Comparison of ENCODE assay signal across 8 cellular contexts in genomic region chr17:49850772-49851386, GRCh38. TPM values are rescaled to one million over a fixed set of nuclear protein-coding genes. Genes with fewer than 3 reads are reported as not detected.
DNase-seq lines count a peak whose midpoint lies in the region; ATAC-seq, FAIRE-seq and TF ChIP-seq lines count a peak whose summit lies in the region.

No MANE protein-coding gene starts in this region.

- DNase-seq in GM19239 (ENCODE audit: insufficient read length, low spot score) (no peak), T-cell (peak in 4 of 34 experiments; percentile 7 to 20 (median 10)), fibroblast of villous mesenchyme (ENCODE audit: low read depth) (no peak), progenitor cell of endocrine pancreas (ENCODE audit: low spot score, unreplicated experiment) (no peak), D341Med (ENCODE audit: low spot score) (no peak), HuH-7 (ENCODE audit: low spot score) (no peak)

- H3K4me1 Mint-ChIP-seq in T-cell (peaks cover 13 to 22% (median 20%) of the 10 kb centered on the region in 3 donors), progenitor cell of endocrine pancreas (ENCODE audit: low read depth) (peaks cover 4% of the 10 kb centered on the region)

- H3K27ac Mint-ChIP-seq in T-cell (peak overlapping the region; percentile 88 to 95), progenitor cell of endocrine pancreas (no peak overlapping the region)

- H3K27me3 Mint-ChIP-seq in T-cell = no peaks in the 10 kb centered on the region
- H3K27me3 Mint-ChIP-seq in progenitor cell of endocrine pancreas = peaks cover 62% of the 10 kb centered on the region

- CTCF ChIA-PET in T-cell (lab: Charles Lee) = interaction anchor here in 1 of 2 donors (1.1 kb wide), 1 partner anchor 293 kb away, joined by 3 read pairs; no protein-coding TSS in a partner anchor

- H3K4me3 ChIP-seq in fibroblast of villous mesenchyme (ENCODE audit: low read depth, low read length) = peak overlapping the region; percentile 69

- H3K9me3 Mint-ChIP-seq in T-cell (no peaks in the 10 kb centered on the region), progenitor cell of endocrine pancreas (ENCODE audit: low read depth) (no peaks in the 10 kb centered on the region)

- peaks cover 4% of the 10 kb centered on the region for H3K36me3 Mint-ChIP-seq in T-cell
- no peaks in the 10 kb centered on the region for H3K36me3 Mint-ChIP-seq in progenitor cell of endocrine pancreas (ENCODE audit: insufficient read depth)

- peak; percentile 61 for FAIRE-seq in GM19239 (lab: Jason Lieb, UNC)

- POLR2A ChIA-PET in T-cell (lab: Charles Lee) = interaction anchor here in 1 of 2 donors (0.7 kb wide), 1 partner anchor 47 kb away, joined by 3 read pairs; no protein-coding TSS in a partner anchor

- H3K4me3 Mint-ChIP-seq in T-cell (peak overlapping the region; percentile 85 to 96 (median 90)), progenitor cell of endocrine pancreas (ENCODE audit: low read depth) (peak overlapping the region; percentile 67)

- ATAC-seq in T-cell (replicated peaks in 1 of 4) (peak; percentile 17 to 28 (median 21)), GM21619 (IDR thresholded peaks at IDR 0.05; ENCODE audit: unreplicated experiment) (no peak), GM21529 (IDR thresholded peaks at IDR 0.05; ENCODE audit: unreplicated experiment) (no peak)

- TF ChIP-seq CTCF in fibroblast of villous mesenchyme (IDR thresholded peaks at IDR 0.05; ENCODE audit: insufficient read depth, low read depth, low read length) (no peak), progenitor cell of endocrine pancreas (IDR thresholded peaks at IDR 0.05; ENCODE audit: unreplicated experiment) (no peak)

RNA-seq across cellular contexts. Expression of gene TAC4, which starts 3.0 kb away (rescaled TPM):
- total RNA-seq in T-cell = not detected
- not detected in 2 replicates for total RNA-seq in fibroblast of villous mesenchyme
- total RNA-seq in progenitor cell of endocrine pancreas = not detected in 2 replicates

Comparison
In these comparisons a context has a peak if more than half of its experiments do, and no peak if none do; other contexts are left out.
1. ATAC-seq: peak in T-cell (4 of 4); none in GM21619 (single experiment) and GM21529 (single experiment).